ENCODE assay signal across 10 cellular contexts in genomic region chr1:22969224-22969829, GRCh38. TPM values are rescaled to one million over a fixed set of nuclear protein-coding genes. Genes with fewer than 3 reads are reported as not detected.
A peak's percentile ranks its signal among the peaks of the same experiment; 100 is the strongest.
DNase-seq lines count a peak whose midpoint lies in the region; ATAC-seq and TF ChIP-seq lines count a peak whose summit lies in the region.
"Had no signal": no experiment of that assay in that cellular context is flagged by ENCODE, and none has a peak within 500 bp of the region (broad histone marks: within the 10 kb centered on the region; RNA-seq: fewer than 3 reads in every experiment).

No MANE protein-coding gene starts in this region.

- H3K27ac ChIP-seq in AG04450 (ENCODE audit: low read depth, low read length) (no peak overlapping the region), SJCRH30 (no peak overlapping the region), right cardiac atrium (ENCODE audit: low read length) (no peak overlapping the region)
- H3K27ac ChIP-seq: C4-2B had no signal

- intact Hi-C loops in right cardiac atrium (cut with DNase I), result no loop called here

- POLR2A ChIA-PET in AG04450 (lab: Yijun Ruan, JAX), result no interaction called here

- H3K4me3 ChIP-seq in AG04450 (ENCODE audit: low read depth, low read length) (no peak overlapping the region), MG63 (no peak overlapping the region), SJCRH30 (no peak overlapping the region), right cardiac atrium (ENCODE audit: low read length) (no peak overlapping the region)

- ATAC-seq in right cardiac atrium (peak; percentile 16 to 27), GM18498 (IDR thresholded peaks at IDR 0.05; ENCODE audit: unreplicated experiment) (no peak), HG03520 (IDR thresholded peaks at IDR 0.05; ENCODE audit: unreplicated experiment) (no peak)

- H3K27me3 ChIP-seq in AG04450 (ENCODE audit: control insufficient read depth, insufficient read depth, low read length) (peaks cover 43% of the 10 kb centered on the region), MG63 (peaks cover 8% of the 10 kb centered on the region), SJCRH30 (no peaks in the 10 kb centered on the region), right cardiac atrium (ENCODE audit: control insufficient read depth, insufficient read depth) (no peaks in the 10 kb centered on the region)

- CTCF ChIA-PET in AG04450 (lab: Charles Lee), result no interaction called here

- DNase-seq in AG04450 (ENCODE audit: low read depth, low spot score) (peak; percentile 77), MG63 (peak; percentile 81), SJCRH30 (peak; percentile 80 to 89), right cardiac atrium (no peak), ecto neural progenitor cell (ENCODE audit: low spot score) (no peak), NOMO-1 treated with DMSO at 0.1 percent for 48 hours (lab: John Stamatoyannopoulos, UW; ENCODE audit: unreplicated experiment) (no peak)

- TF ChIP-seq CTCF in AG04450 (IDR thresholded peaks at IDR 0.05; ENCODE audit: low read depth, low read length), result no peak

- H3K4me1 ChIP-seq in SJCRH30 (peaks cover 33% of the 10 kb centered on the region), right cardiac atrium (ENCODE audit: control insufficient read depth, insufficient read depth, low read length) (no peaks in the 10 kb centered on the region)

- peaks cover 8% of the 10 kb centered on the region; the same call in 1 of the 2 replicates for H3K9me3 ChIP-seq in AG04450 (ENCODE audit: control insufficient read depth, insufficient read depth, low read length)
- H3K9me3 ChIP-seq in MG63, result peaks cover 14% of the 10 kb centered on the region
- H3K9me3 ChIP-seq in SJCRH30 (replicated peaks), result no peaks in the 10 kb centered on the region; the same call in 1 of the 2 replicates
- peaks cover 2% of the 10 kb centered on the region for H3K9me3 ChIP-seq in right cardiac atrium (ENCODE audit: control insufficient read depth, low read length)

- 16% methylated on average over 6 of the region's 6 CpGs for WGBS in right cardiac atrium

- H3K36me3 ChIP-seq in MG63 (no peaks in the 10 kb centered on the region), SJCRH30 (no peaks in the 10 kb centered on the region)

RNA-seq across cellular contexts. Expression of gene LACTBL1, which starts 3.3 kb away (rescaled TPM):
- polyA plus RNA-seq in AG04450 (2011; rRNA removed), result not detected in 2 replicates
- not detected in 2 replicates for polyA minus RNA-seq in AG04450 (2011; rRNA and poly(A)+ RNA removed)
- total RNA-seq in MG63 (2014; rRNA removed; shearing (Covaris generic); ENCODE audit: low replicate concordance), result not detected in 2 replicates
- total RNA-seq in SJCRH30 (2014; rRNA removed; shearing (Covaris generic)), result 0.15 and 0.20 TPM in 2 replicates
- not detected for total RNA-seq in right cardiac atrium
- polyA plus RNA-seq in right cardiac atrium, result not detected
- total RNA-seq: mesenteric fat pad had no signal

RNA-seq across cellular contexts. Expression of gene TEX46, which starts 46.3 kb away (rescaled TPM):
- polyA plus RNA-seq in AG04450 (2011; rRNA removed), result not detected in 2 replicates
- polyA minus RNA-seq in AG04450 (2011; rRNA and poly(A)+ RNA removed), result not detected in 2 replicates
- not detected in 2 replicates for total RNA-seq in MG63 (2014; rRNA removed; shearing (Covaris generic); ENCODE audit: low replicate concordance)
- total RNA-seq in SJCRH30 (2014; rRNA removed; shearing (Covaris generic)), result 0.30 TPM in 1 of 2 replicates, not detected in the other
- not detected for total RNA-seq in right cardiac atrium
- not detected for polyA plus RNA-seq in right cardiac atrium
- total RNA-seq: mesenteric fat pad had no signal

RNA-seq across cellular contexts. Expression of gene KDM1A, which starts 49.9 kb away (rescaled TPM):
- polyA plus RNA-seq in AG04450 (2011; rRNA removed) (89.8 and 91.8 TPM in 2 replicates), right cardiac atrium (22.9 TPM)
- polyA minus RNA-seq in AG04450 (2011; rRNA and poly(A)+ RNA removed), result 97.8 and 102 TPM in 2 replicates
- total RNA-seq in MG63 (2014; rRNA removed; shearing (Covaris generic); ENCODE audit: low replicate concordance), result 138 and 140 TPM in 2 replicates
- total RNA-seq in SJCRH30 (2014; rRNA removed; shearing (Covaris generic)), result 230 and 243 TPM in 2 replicates
- 10 to 100 TPM; 29.1 to 34.4 (median 32.6) TPM for total RNA-seq in right cardiac atrium

Comparison
In these comparisons a context has a peak if more than half of its experiments do, and no peak if none do; other contexts are left out.
1. DNase-seq: peak in AG04450 (single experiment), MG63 (single experiment) and SJCRH30 (2 of 2); none in right cardiac atrium (0 of 3), ecto neural progenitor cell (single experiment) and NOMO-1 treated with DMSO at 0.1 percent for 48 hours (single experiment).
2. ATAC-seq: peak in right cardiac atrium (2 of 2); none in GM18498 (single experiment) and HG03520 (single experiment).